1 cellular context compared by ENCODE assay signal in the genomic region with DNA sequence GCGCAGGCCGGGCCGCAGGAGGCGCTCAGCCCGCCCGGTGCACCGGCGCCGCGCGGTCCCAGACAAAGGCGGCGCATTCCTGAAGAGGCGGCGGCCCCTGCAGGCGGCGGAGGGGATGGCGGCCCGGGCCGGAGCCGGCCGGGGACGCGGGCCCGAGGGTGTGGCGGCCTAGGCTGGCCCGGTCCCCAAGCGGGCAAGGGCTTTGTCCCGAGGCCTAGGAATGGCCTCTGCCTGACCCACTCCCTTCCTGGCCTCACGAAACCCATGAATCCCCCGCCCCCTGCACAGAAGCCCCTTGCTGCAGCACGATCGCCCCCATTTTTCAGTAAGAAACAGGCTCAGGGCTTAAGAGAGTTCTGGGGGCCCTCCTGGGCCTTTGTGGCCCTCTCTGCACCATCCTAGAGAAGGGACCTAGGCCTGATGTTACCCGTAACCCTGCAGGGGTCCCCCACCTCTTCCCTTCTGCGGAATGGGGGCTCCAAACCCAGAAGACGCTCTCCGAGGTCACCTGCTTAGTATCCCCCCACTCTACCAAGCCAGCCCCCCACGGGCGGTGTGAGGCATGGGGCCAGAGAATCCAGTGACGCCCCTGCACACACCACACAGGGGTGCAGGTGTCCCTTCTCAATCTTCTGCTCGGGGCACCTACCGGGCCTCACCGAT.
TF ChIP-seq lines count a peak whose summit lies in the region.

No MANE protein-coding gene starts in this region.

TF ChIP-seq in GM12878, 131 proteins besides CTCF, POLR2A, EP300 and RAD21 (continued from another document):
- TF ChIP-seq, protein P1, sequence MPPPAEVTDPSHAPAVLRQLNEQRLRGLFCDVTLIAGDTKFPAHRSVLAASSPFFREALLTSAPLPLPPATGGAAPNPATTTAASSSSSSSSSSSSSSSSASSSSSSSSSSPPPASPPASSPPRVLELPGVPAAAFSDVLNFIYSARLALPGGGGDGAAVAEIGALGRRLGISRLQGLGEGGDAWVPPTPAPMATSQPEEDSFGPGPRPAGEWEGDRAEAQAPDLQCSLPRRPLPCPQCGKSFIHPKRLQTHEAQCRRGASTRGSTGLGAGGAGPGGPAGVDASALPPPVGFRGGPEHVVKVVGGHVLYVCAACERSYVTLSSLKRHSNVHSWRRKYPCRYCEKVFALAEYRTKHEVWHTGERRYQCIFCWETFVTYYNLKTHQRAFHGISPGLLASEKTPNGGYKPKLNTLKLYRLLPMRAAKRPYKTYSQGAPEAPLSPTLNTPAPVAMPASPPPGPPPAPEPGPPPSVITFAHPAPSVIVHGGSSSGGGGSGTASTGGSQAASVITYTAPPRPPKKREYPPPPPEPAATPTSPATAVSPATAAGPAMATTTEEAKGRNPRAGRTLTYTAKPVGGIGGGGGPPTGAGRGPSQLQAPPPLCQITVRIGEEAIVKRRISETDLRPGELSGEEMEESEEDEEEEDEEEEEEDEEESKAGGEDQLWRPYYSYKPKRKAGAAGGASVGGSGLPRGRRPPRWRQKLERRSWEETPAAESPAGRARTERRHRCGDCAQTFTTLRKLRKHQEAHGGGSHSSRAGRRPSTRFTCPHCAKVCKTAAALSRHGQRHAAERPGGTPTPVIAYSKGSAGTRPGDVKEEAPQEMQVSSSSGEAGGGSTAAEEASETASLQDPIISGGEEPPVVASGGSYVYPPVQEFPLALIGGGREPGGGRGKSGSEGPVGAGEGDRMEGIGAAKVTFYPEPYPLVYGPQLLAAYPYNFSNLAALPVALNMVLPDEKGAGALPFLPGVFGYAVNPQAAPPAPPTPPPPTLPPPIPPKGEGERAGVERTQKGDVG (CRISPR knock-in tag; IDR thresholded peaks at IDR 0.05), result no peak
- TF ChIP-seq, protein P2, sequence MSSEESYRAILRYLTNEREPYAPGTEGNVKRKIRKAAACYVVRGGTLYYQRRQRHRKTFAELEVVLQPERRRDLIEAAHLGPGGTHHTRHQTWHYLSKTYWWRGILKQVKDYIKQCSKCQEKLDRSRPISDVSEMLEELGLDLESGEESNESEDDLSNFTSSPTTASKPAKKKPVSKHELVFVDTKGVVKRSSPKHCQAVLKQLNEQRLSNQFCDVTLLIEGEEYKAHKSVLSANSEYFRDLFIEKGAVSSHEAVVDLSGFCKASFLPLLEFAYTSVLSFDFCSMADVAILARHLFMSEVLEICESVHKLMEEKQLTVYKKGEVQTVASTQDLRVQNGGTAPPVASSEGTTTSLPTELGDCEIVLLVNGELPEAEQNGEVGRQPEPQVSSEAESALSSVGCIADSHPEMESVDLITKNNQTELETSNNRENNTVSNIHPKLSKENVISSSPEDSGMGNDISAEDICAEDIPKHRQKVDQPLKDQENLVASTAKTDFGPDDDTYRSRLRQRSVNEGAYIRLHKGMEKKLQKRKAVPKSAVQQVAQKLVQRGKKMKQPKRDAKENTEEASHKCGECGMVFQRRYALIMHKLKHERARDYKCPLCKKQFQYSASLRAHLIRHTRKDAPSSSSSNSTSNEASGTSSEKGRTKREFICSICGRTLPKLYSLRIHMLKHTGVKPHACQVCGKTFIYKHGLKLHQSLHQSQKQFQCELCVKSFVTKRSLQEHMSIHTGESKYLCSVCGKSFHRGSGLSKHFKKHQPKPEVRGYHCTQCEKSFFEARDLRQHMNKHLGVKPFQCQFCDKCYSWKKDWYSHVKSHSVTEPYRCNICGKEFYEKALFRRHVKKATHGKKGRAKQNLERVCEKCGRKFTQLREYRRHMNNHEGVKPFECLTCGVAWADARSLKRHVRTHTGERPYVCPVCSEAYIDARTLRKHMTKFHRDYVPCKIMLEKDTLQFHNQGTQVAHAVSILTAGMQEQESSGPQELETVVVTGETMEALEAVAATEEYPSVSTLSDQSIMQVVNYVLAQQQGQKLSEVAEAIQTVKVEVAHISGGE (CRISPR knock-in tag; IDR thresholded peaks at IDR 0.05), result no peak
- TF ChIP-seq MYB (IDR thresholded peaks at IDR 0.05; ENCODE audit: borderline replicate concordance, low read depth, low read length), result no peak
- TF ChIP-seq IKZF1 (conservative IDR thresholded peaks at IDR 0.05), result no peak
- TF ChIP-seq SPI1 (IDR thresholded peaks at IDR 0.05; ENCODE audit: borderline replicate concordance, insufficient read depth, low read depth, low read length), result no peak
- no peak for TF ChIP-seq POLR2AphosphoS5 (IDR thresholded peaks at IDR 0.05; ENCODE audit: low read length)
- TF ChIP-seq ZSCAN29 (IDR thresholded peaks at IDR 0.05), result no peak
- TF ChIP-seq JUNB (IDR thresholded peaks at IDR 0.05), result no peak
- no peak for TF ChIP-seq ZNF384 (IDR thresholded peaks at IDR 0.05; ENCODE audit: borderline replicate concordance, low read depth, low read length)
- TF ChIP-seq SMC3 (IDR thresholded peaks at IDR 0.05; ENCODE audit: borderline replicate concordance, low read length), result peak; percentile 50; the same call in 1 of the 2 replicates
- no peak for TF ChIP-seq MTA3 (IDR thresholded peaks at IDR 0.05; ENCODE audit: borderline replicate concordance, low read length)
- TF ChIP-seq YY1 (IDR thresholded peaks at IDR 0.05; ENCODE audit: low read depth, low read length), result peak; percentile 53; the same call in 1 of the 2 replicates
- TF ChIP-seq MXI1 (IDR thresholded peaks at IDR 0.05; ENCODE audit: low read depth, low read length), result no peak
- TF ChIP-seq, protein P3, sequence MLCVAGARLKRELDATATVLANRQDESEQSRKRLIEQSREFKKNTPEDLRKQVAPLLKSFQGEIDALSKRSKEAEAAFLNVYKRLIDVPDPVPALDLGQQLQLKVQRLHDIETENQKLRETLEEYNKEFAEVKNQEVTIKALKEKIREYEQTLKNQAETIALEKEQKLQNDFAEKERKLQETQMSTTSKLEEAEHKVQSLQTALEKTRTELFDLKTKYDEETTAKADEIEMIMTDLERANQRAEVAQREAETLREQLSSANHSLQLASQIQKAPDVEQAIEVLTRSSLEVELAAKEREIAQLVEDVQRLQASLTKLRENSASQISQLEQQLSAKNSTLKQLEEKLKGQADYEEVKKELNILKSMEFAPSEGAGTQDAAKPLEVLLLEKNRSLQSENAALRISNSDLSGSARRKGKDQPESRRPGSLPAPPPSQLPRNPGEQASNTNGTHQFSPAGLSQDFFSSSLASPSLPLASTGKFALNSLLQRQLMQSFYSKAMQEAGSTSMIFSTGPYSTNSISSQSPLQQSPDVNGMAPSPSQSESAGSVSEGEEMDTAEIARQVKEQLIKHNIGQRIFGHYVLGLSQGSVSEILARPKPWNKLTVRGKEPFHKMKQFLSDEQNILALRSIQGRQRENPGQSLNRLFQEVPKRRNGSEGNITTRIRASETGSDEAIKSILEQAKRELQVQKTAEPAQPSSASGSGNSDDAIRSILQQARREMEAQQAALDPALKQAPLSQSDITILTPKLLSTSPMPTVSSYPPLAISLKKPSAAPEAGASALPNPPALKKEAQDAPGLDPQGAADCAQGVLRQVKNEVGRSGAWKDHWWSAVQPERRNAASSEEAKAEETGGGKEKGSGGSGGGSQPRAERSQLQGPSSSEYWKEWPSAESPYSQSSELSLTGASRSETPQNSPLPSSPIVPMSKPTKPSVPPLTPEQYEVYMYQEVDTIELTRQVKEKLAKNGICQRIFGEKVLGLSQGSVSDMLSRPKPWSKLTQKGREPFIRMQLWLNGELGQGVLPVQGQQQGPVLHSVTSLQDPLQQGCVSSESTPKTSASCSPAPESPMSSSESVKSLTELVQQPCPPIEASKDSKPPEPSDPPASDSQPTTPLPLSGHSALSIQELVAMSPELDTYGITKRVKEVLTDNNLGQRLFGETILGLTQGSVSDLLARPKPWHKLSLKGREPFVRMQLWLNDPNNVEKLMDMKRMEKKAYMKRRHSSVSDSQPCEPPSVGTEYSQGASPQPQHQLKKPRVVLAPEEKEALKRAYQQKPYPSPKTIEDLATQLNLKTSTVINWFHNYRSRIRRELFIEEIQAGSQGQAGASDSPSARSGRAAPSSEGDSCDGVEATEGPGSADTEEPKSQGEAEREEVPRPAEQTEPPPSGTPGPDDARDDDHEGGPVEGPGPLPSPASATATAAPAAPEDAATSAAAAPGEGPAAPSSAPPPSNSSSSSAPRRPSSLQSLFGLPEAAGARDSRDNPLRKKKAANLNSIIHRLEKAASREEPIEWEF (IDR thresholded peaks at IDR 0.05; ENCODE audit: insufficient replicate concordance, low read depth, low read length), result no peak
- no peak for TF ChIP-seq SMAD1 (IDR thresholded peaks at IDR 0.05; ENCODE audit: low read depth, partially characterized antibody)
- TF ChIP-seq TCF3 (IDR thresholded peaks at IDR 0.05; ENCODE audit: borderline replicate concordance, insufficient read depth, low read depth, low read length), result no peak
- TF ChIP-seq, protein P4, sequence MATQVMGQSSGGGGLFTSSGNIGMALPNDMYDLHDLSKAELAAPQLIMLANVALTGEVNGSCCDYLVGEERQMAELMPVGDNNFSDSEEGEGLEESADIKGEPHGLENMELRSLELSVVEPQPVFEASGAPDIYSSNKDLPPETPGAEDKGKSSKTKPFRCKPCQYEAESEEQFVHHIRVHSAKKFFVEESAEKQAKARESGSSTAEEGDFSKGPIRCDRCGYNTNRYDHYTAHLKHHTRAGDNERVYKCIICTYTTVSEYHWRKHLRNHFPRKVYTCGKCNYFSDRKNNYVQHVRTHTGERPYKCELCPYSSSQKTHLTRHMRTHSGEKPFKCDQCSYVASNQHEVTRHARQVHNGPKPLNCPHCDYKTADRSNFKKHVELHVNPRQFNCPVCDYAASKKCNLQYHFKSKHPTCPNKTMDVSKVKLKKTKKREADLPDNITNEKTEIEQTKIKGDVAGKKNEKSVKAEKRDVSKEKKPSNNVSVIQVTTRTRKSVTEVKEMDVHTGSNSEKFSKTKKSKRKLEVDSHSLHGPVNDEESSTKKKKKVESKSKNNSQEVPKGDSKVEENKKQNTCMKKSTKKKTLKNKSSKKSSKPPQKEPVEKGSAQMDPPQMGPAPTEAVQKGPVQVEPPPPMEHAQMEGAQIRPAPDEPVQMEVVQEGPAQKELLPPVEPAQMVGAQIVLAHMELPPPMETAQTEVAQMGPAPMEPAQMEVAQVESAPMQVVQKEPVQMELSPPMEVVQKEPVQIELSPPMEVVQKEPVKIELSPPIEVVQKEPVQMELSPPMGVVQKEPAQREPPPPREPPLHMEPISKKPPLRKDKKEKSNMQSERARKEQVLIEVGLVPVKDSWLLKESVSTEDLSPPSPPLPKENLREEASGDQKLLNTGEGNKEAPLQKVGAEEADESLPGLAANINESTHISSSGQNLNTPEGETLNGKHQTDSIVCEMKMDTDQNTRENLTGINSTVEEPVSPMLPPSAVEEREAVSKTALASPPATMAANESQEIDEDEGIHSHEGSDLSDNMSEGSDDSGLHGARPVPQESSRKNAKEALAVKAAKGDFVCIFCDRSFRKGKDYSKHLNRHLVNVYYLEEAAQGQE (IDR thresholded peaks at IDR 0.05; ENCODE audit: low read depth, low read length), result no peak
- no peak for TF ChIP-seq GATAD2B (conservative IDR thresholded peaks at IDR 0.05; ENCODE audit: low read depth)
- no peak for TF ChIP-seq NRF1 (conservative IDR thresholded peaks at IDR 0.05; ENCODE audit: low read depth, low read length)
- no peak for TF ChIP-seq RFX5 (IDR thresholded peaks at IDR 0.05; ENCODE audit: low read depth, low read length)
- no peak for TF ChIP-seq ZNF24 (IDR thresholded peaks at IDR 0.05)
- no peak for TF ChIP-seq STAT3 (IDR thresholded peaks at IDR 0.05; ENCODE audit: low read depth, low read length)
- no peak for TF ChIP-seq CHD1 (IDR thresholded peaks at IDR 0.05; ENCODE audit: low read depth, low read length)
- TF ChIP-seq SIN3A (IDR thresholded peaks at IDR 0.05; ENCODE audit: low read depth, low read length), result no peak
- no peak for TF ChIP-seq IRF4 (IDR thresholded peaks at IDR 0.05; ENCODE audit: low read depth, low read length)
